16 cellular contexts compared by ENCODE assay signal in the genomic region with DNA sequence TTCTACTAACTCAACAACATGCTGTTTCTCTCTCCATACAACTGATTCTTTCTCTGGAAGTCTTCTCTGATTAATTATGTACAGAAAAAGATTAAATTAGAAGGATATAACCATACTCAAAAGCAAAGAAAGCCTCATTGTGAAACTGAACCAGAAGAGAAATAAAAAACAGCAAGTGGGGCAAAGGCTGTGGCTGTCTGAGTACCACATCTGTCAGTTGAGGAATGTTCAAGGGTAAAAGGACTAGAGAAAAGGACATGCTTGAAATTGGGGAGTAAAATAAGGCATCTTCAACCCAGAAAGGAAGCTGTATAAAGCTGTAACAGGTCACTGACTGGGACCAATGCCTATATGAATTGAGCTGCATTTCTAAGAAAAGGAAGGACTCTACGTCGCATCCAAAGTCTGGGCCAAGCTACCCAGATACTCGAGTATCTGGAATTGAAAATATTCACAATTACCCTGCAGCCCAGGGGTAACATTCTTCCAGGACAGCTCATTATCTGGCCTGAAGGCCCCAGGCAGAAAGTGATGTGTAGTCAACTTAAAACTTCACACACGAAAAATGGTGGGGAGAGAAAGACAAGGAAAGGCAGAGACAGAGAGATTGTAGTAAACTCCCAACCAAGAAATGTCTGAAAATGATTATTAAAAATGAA.
DNase-seq lines count a peak whose midpoint lies in the region; ATAC-seq and TF ChIP-seq lines count a peak whose summit lies in the region.
"Had no signal": no experiment of that assay in that cellular context is flagged by ENCODE, and none has a peak within 500 bp of the region (broad histone marks: within the 10 kb centered on the region; RNA-seq: fewer than 3 reads in every experiment).

No MANE protein-coding gene starts in this region.

- peak; percentile 57 for DNase-seq in AG20443 (ENCODE audit: low spot score)
- DNase-seq in M059J (ENCODE audit: low read depth), result peak; percentile 85
- DNase-seq in choroid plexus epithelial cell (ENCODE audit: low read depth), result peak; percentile 55
- peak; percentile 84 for DNase-seq in islet precursor cell
- DNase-seq in CD14-positive monocyte (ENCODE audit: low spot score), result no peak
- no peak for DNase-seq in BE2C
- DNase-seq: activated CD4-positive, CD25-positive, alpha-beta regulatory T cell; CD8-positive, alpha-beta T cell; dermis blood vessel endothelial cell; lower lobe of right lung; NCI-H1417 treated with DMSO at 0.1 percent for 48 hours; NCI-H82 had no signal

- no peak for ATAC-seq in GM21717 (IDR thresholded peaks at IDR 0.05; ENCODE audit: unreplicated experiment)
- ATAC-seq in GM18873 (IDR thresholded peaks at IDR 0.05; ENCODE audit: low FRiP score, unreplicated experiment), result no peak
- ATAC-seq: activated naive CD4-positive, alpha-beta T cell treated with anti-CD3 and anti-CD28 coated beads, Interleukin-2, amount 50 U/mL, for 72 hours; CD8-positive, alpha-beta T cell; lower lobe of right lung had no signal

- H3K36me3 Mint-ChIP-seq in CD14-positive monocyte, result no peaks in the 10 kb centered on the region
- H3K36me3 Mint-ChIP-seq: CD8-positive, alpha-beta T cell had no signal

- peaks cover 2 to 6% (median 4%) of the 10 kb centered on the region in 3 donors for H3K27me3 Mint-ChIP-seq in CD14-positive monocyte (ENCODE audit: low read depth in 3 of 3)

- no peak for TF ChIP-seq CTCF in choroid plexus epithelial cell (conservative IDR thresholded peaks at IDR 0.05; ENCODE audit: low read depth, low read length)
- TF ChIP-seq CTCF in CD14-positive monocyte (IDR thresholded peaks at IDR 0.05), result no peak
- TF ChIP-seq CTCF in BE2C (IDR thresholded peaks at IDR 0.05; ENCODE audit: low read depth, low read length), result no peak

- H3K9me3 ChIP-seq in BE2C, result no peaks in the 10 kb centered on the region
- H3K9me3 ChIP-seq: lower lobe of right lung had no signal

- H3K4me3 Mint-ChIP-seq in CD14-positive monocyte, result no peak overlapping the region
- H3K4me3 Mint-ChIP-seq: CD8-positive, alpha-beta T cell; T-helper 2 cell treated with Interferon-gamma antibody and Interleukin-4, amounts not matched to agents 5 μg/mL and 100 μg/mL, for 36 hours had no signal

- H3K4me3 ChIP-seq in choroid plexus epithelial cell (ENCODE audit: low read depth, low read length), result no peak overlapping the region
- no peak overlapping the region for H3K4me3 ChIP-seq in BE2C (ENCODE audit: low read depth, low read length)
- H3K4me3 ChIP-seq: lower lobe of right lung had no signal

- no peaks in the 10 kb centered on the region for H3K27me3 ChIP-seq in BE2C

- H3K36me3 ChIP-seq in BE2C, result no peaks in the 10 kb centered on the region
- H3K36me3 ChIP-seq: lower lobe of right lung had no signal

- H3K4me1 ChIP-seq in BE2C, result no peaks in the 10 kb centered on the region
- H3K4me1 ChIP-seq: lower lobe of right lung had no signal

- no peak overlapping the region for H3K27ac Mint-ChIP-seq in CD14-positive monocyte
- H3K27ac Mint-ChIP-seq: activated naive CD4-positive, alpha-beta T cell treated with anti-CD3 and anti-CD28 coated beads, Interleukin-2, amount 50 U/mL, for 72 hours; CD8-positive, alpha-beta T cell; T-helper 2 cell treated with Interferon-gamma antibody and Interleukin-4, amounts not matched to agents 5 μg/mL and 100 μg/mL, for 36 hours had no signal

- intact Hi-C loops in CD14-positive monocyte (cut with micrococcal nuclease), result no loop called here

- H3K9me3 Mint-ChIP-seq in CD14-positive monocyte, result peaks cover 0 to 10% (median 3%) of the 10 kb centered on the region in 7 donors

- H3K4me1 Mint-ChIP-seq in CD14-positive monocyte, result no peaks in the 10 kb centered on the region

Comparison
In these comparisons a context has a peak if more than half of its experiments do, and no peak if none do; other contexts are left out.
1. DNase-seq: peak in AG20443 (single experiment), M059J (single experiment), choroid plexus epithelial cell (single experiment) and islet precursor cell (single experiment); none in CD14-positive monocyte (single experiment) and BE2C (single experiment).